In the genomic region with DNA sequence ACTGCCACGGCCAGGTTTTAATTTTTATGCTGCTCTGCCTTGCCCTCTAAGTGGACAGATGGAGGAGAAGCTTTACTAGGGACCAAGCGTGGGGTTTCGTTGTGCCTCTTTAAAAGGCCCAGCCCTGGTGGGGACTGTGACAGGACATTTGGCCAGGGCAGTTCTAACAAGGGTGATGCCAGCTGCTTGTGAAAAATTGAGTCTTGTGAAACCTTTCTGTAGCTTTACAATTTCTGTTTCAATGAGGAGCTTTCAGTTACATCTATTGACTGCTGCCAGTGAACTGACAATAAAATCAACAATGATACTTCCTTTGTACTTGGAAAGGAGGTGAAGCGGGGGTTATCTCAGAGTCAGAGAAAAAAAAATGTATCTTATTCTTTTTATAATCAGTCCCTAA, we compare ENCODE assay signal across 1 cellular context.
TF ChIP-seq lines count a peak whose summit lies in the region.

No MANE protein-coding gene starts in this region.

TF ChIP-seq in H1, 55 proteins besides CTCF, POLR2A, EP300 and RAD21 (continued from another document):
- TF ChIP-seq RNF2 (IDR thresholded peaks at IDR 0.05; ENCODE audit: borderline replicate concordance, low read depth, low read length, missing control alignments, poor library complexity, severe bottlenecking) = no peak
- TF ChIP-seq JUN (IDR thresholded peaks at IDR 0.05; ENCODE audit: low read depth, low read length) = no peak
- no peak for TF ChIP-seq CHD2 (IDR thresholded peaks at IDR 0.05; ENCODE audit: low read length)
- TF ChIP-seq SUZ12 (IDR thresholded peaks at IDR 0.05; ENCODE audit: low read length) = no peak
- no peak for TF ChIP-seq TBP (IDR thresholded peaks at IDR 0.05; ENCODE audit: low read depth, low read length)
- TF ChIP-seq, protein P1, sequence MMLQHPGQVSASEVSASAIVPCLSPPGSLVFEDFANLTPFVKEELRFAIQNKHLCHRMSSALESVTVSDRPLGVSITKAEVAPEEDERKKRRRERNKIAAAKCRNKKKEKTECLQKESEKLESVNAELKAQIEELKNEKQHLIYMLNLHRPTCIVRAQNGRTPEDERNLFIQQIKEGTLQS (IDR thresholded peaks at IDR 0.05; ENCODE audit: insufficient read depth, low read depth, low read length) = no peak
- TF ChIP-seq POU5F1 (IDR thresholded peaks at IDR 0.05; ENCODE audit: low read depth, low read length) = no peak
- TF ChIP-seq SAP30 (IDR thresholded peaks at IDR 0.05; ENCODE audit: insufficient read depth, insufficient replicate concordance, low read length) = no peak
- no peak for TF ChIP-seq PHF8 (conservative IDR thresholded peaks at IDR 0.05; ENCODE audit: low read depth, low read length)
TF ChIP-seq in H1: peak in this region for 0.
